In genomic region chr15:27627623-27628022, GRCh38 we compare ENCODE assay signal across 9 cellular contexts.
"Had no signal": no experiment of that assay in that cellular context is flagged by ENCODE, and none has a peak within 500 bp of the region (broad histone marks: within the 10 kb centered on the region; RNA-seq: fewer than 3 reads in every experiment).

No MANE protein-coding gene starts in this region.

- FAIRE-seq: H1, H54 had no signal

- ATAC-seq: GM23338 had no signal

- DNase-seq: H9, HCEC 1CT, IMR-90, KBM-7 had no signal

- H3K4me2 ChIP-seq: GM23338, KMS-11 had no signal

- H3K27ac Mint-ChIP-seq: GM23338, H9 had no signal

- H2AFZ ChIP-seq: GM23338 had no signal

- H3K4me3 Mint-ChIP-seq: GM23338, H9 had no signal

- H3K9ac ChIP-seq: KMS-11 had no signal

- H3K27ac ChIP-seq: HL-60, KMS-11 had no signal

- H3K4me3 ChIP-seq: GM23338 had no signal
